ENCODE assay signal across 8 cellular contexts in the genomic region with DNA sequence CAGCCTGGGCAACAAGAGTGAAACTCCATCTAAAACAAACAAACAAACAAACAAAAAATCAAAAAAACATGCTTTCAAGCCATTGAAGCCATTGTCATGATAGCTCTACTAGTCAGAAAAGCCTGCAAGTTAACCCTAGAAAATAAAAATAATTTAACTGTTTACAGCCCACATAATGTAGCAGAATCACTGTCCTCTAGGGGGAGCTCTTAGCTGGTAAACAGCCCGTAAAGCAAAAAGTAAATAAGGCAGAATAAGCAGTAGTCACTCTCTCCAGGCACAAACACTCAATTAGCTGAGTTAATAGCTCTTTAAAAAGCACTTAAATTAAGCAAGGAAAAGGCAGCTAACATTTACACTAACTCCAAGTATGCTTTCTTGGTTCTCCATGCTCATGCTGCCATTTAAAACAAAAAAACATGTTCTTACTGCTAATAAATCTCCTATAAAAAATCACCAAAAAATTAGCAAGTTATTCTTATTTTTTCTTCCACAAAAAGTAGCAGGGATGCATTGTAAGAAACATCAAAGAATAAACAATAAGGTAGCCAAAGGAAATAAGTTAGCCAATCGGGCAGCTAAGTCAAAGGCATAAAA. TPM values are rescaled to one million over a fixed set of nuclear protein-coding genes. Genes with fewer than 3 reads are reported as not detected.
DNase-seq lines count a peak whose midpoint lies in the region; FAIRE-seq and TF ChIP-seq lines count a peak whose summit lies in the region.

No MANE protein-coding gene starts in this region.

- H2BK12ac ChIP-seq in H1 (ENCODE audit: low read depth, low read length) = no peak overlapping the region

- H3K27ac ChIP-seq in H1 (ENCODE audit: low read depth, low read length) = no peak overlapping the region
- no peak overlapping the region for H3K27ac ChIP-seq in testis
- no peak overlapping the region for H3K27ac ChIP-seq in ascending aorta

- no peaks in the 10 kb centered on the region for H3K27me3 ChIP-seq in H1 (replicated peaks in 1 of 4; ENCODE audit: control insufficient read depth in 3 of 4, extremely low read depth in 1 of 4, insufficient read depth in 3 of 4, low read length in 3 of 4)
- H3K27me3 ChIP-seq in testis = no peaks in the 10 kb centered on the region
- H3K27me3 ChIP-seq in ascending aorta = no peaks in the 10 kb centered on the region

- H4K5ac ChIP-seq in H1 (ENCODE audit: insufficient read length, low read depth, low read length) = no peak overlapping the region

- no peaks in the 10 kb centered on the region for H3K79me1 ChIP-seq in H1 (ENCODE audit: low read depth, low read length)

- no peak overlapping the region for H3K14ac ChIP-seq in H1 (ENCODE audit: insufficient read length)

- peaks cover 45 to 48% of the 10 kb centered on the region in 2 experiments for H3K9me3 ChIP-seq in H1 (ENCODE audit: insufficient read depth in 2 of 2, low read depth in 1 of 2, low read length in 1 of 2)
- H3K9me3 ChIP-seq in testis = no peaks in the 10 kb centered on the region
- no peaks in the 10 kb centered on the region for H3K9me3 ChIP-seq in ascending aorta

- no peak overlapping the region for H3K23ac ChIP-seq in H1 (ENCODE audit: insufficient read length)

- H2AFZ ChIP-seq in H1 (ENCODE audit: low read length) = no peak overlapping the region

- TF ChIP-seq CTCF in AG09309 (IDR thresholded peaks at IDR 0.05; ENCODE audit: control insufficient read depth, insufficient read depth, low read depth, low read length, missing control alignments) (peak; percentile 61), GM20000 (IDR thresholded peaks at IDR 0.05; ENCODE audit: extremely low read depth, missing control alignments) (peak; percentile 64), H1 (IDR thresholded peaks at IDR 0.05; ENCODE audit: control extremely low read depth in 1 of 3, insufficient read depth in 1 of 3, low read depth in 1 of 3, low read length in 3 of 3) (peak in 2 of 3 experiments; percentile 43 to 66; a peak in 2 of 4 replicates), testis (IDR thresholded peaks at IDR 0.05) (peak; percentile 11 to 67 (median 36)), ascending aorta (IDR thresholded peaks at IDR 0.05) (peak in 1 of 3 experiments; percentile 27)

- H4K91ac ChIP-seq in H1 (replicated peaks; ENCODE audit: insufficient read length, low read length) = no peak overlapping the region

- H3K4me3 ChIP-seq in AG09309 (ENCODE audit: control insufficient read depth, low read depth, low read length) = no peak overlapping the region
- no peak overlapping the region for H3K4me3 ChIP-seq in H1 (ENCODE audit: extremely low read depth in 1 of 4, insufficient read depth in 2 of 4, low read depth in 3 of 4, low read length in 4 of 4)
- no peak overlapping the region for H3K4me3 ChIP-seq in testis
- H3K4me3 ChIP-seq in ascending aorta = no peak overlapping the region

- no peak overlapping the region for H2BK120ac ChIP-seq in H1 (replicated peaks; ENCODE audit: low read depth, low read length)

- no peak overlapping the region for H3K9ac ChIP-seq in H1 (replicated peaks in 1 of 4; ENCODE audit: extremely low read depth in 1 of 4, low read depth in 3 of 4, low read length in 3 of 4)

- no peak overlapping the region for H3K4me2 ChIP-seq in H1 (ENCODE audit: insufficient read depth in 1 of 2, low read depth in 2 of 2, low read length in 2 of 2)

- WGBS in H1 (ENCODE audit: extremely low coverage in 1 of 2, insufficient coverage in 1 of 2, insufficient read length in 1 of 2, insufficient replicate concordance in 2 of 2, low coverage in 1 of 2, low lambda C conversion rate in 2 of 2, missing lambda C conversion rate in 1 of 2), 2 experiments = 45% methylated on average over 2 of the region's 2 CpGs; no CpG with 5 or more reads in 1 of the 2 experiments
- 51 to 53% methylated on average over 2 of the region's 2 CpGs for WGBS in testis, 2 donors

- no peak overlapping the region for H2BK20ac ChIP-seq in H1 (ENCODE audit: low read length)

- no peaks in the 10 kb centered on the region for H3K23me2 ChIP-seq in H1 (ENCODE audit: low read depth, low read length)

- no peak for TF ChIP-seq EP300 in H1 (IDR thresholded peaks at IDR 0.05; ENCODE audit: borderline replicate concordance in 1 of 2, low read depth in 2 of 2, low read length in 2 of 2)

- no peak overlapping the region for H3K4ac ChIP-seq in H1 (replicated peaks; ENCODE audit: insufficient read length, low read depth, low read length)

- H2AK5ac ChIP-seq in H1 (ENCODE audit: low read depth, low read length) = no peak overlapping the region

- no peaks in the 10 kb centered on the region for H4K20me1 ChIP-seq in H1 (replicated peaks in 1 of 2; ENCODE audit: control insufficient read depth in 1 of 2, insufficient read depth in 2 of 2, low read length in 2 of 2)

- POLR2A ChIA-PET in H1 (lab: Charles Lee; ENCODE audit: partially characterized antibody) = no interaction called here

- H3K79me2 ChIP-seq in H1 (ENCODE audit: control insufficient read depth in 1 of 2, insufficient read depth in 2 of 2, low read length in 2 of 2) = no peaks in the 10 kb centered on the region

- H2BK5ac ChIP-seq in H1 (ENCODE audit: low read depth, low read length) = no peak overlapping the region

- DNase-seq in AG09309 (ENCODE audit: low read depth) (no peak), GM20000 (ENCODE audit: low spot score) (peak; percentile 38), NCI-H82 treated with DMSO at 0.1 percent for 48 hours (lab: John Stamatoyannopoulos, UW; ENCODE audit: unreplicated experiment) (peak; percentile 3), H1 (ENCODE audit: low read depth in 1 of 2, low spot score in 2 of 2) (no peak), testis (no peak), ascending aorta (ENCODE audit: low spot score in 2 of 2) (no peak), islet precursor cell (no peak), GM19240 (ENCODE audit: insufficient read length, low spot score) (no peak)

- TF ChIP-seq POLR2A in H1 (IDR thresholded peaks at IDR 0.05; ENCODE audit: control extremely low read depth in 1 of 2, low read depth in 2 of 2, low read length in 2 of 2) (no peak), testis (IDR thresholded peaks at IDR 0.05) (no peak)

- no peak overlapping the region for H3K18ac ChIP-seq in H1 (ENCODE audit: extremely low read depth, low read length)

- no peak for FAIRE-seq in H1 (lab: Jason Lieb, UNC)

- H2BK15ac ChIP-seq in H1 (ENCODE audit: low read length) = no peak overlapping the region

- H3K4me1 ChIP-seq in H1 (replicated peaks in 1 of 4; ENCODE audit: control insufficient read depth in 3 of 4, insufficient read depth in 4 of 4, low read length in 3 of 4) (no peaks in the 10 kb centered on the region), testis (no peaks in the 10 kb centered on the region), ascending aorta (no peaks in the 10 kb centered on the region)

- H3K36me3 ChIP-seq in H1 (ENCODE audit: control insufficient read depth in 2 of 4, insufficient read depth in 4 of 4, low read length in 3 of 4) (no peaks in the 10 kb centered on the region), testis (ENCODE audit: low read depth, missing control alignments) (no peaks in the 10 kb centered on the region), ascending aorta (no peaks in the 10 kb centered on the region)

- TF ChIP-seq RAD21 in H1 (IDR thresholded peaks at IDR 0.05 in 1 of 2, conservative IDR thresholded peaks at IDR 0.05 in 1 of 2; ENCODE audit: low read depth in 2 of 2, low read length in 2 of 2) = peak; percentile 51 to 57

- intact Hi-C loops in testis (cut with DNase I; ENCODE audit: low total_unique reads) = no loop called here
- intact Hi-C loops in ascending aorta (cut with DNase I) = no loop called here

- no peak overlapping the region for H4K8ac ChIP-seq in H1 (ENCODE audit: extremely low read depth, insufficient read depth, low read length)

- no peak overlapping the region for H3K56ac ChIP-seq in H1 (replicated peaks; ENCODE audit: insufficient read length, low read depth, low read length)

- CTCF ChIA-PET in H1 (lab: Charles Lee; ENCODE audit: partially characterized antibody) = interaction anchor here (0.8 to 4.2 kb wide), 18 partner anchors 10 to 260 kb away, joined by 3 to 21 read pairs (median 4); no protein-coding TSS in a partner anchor

RNA-seq across cellular contexts. Expression of a gene that starts 11.3 kb away (rescaled TPM):
- not detected in 2 replicates for total RNA-seq in H1 (2021; fragmentation: NEBNext Ultra II Directional; extraction: Animal tissue kit (Norgen Biotek cat#: 25700))
- polyA plus RNA-seq in H1 (2011; rRNA removed) (not detected in 2 replicates), testis (ENCODE audit: insufficient read depth, low read depth, low replicate concordance) (12.6 TPM)
- not detected for polyA plus RNA-seq in H1 (2011; cell fraction: cytosol; rRNA removed)
- polyA plus RNA-seq in H1 (2011; cell fraction: nucleus; rRNA removed) = not detected
- not detected in 4 replicates for polyA plus RNA-seq in H1 (2012, experiment 1 of 2)
- polyA plus RNA-seq in H1 (2012, experiment 2 of 2) = not detected
- polyA plus RNA-seq in H1 (2013, experiment 1 of 2) = not detected
- not detected for polyA plus RNA-seq in H1 (2013, experiment 2 of 2)
- polyA minus RNA-seq in H1 (2011; rRNA and poly(A)+ RNA removed) = not detected in 2 replicates
- not detected for polyA minus RNA-seq in H1 (2011; cell fraction: cytosol; rRNA and poly(A)+ RNA removed)
- polyA minus RNA-seq in H1 (2011; cell fraction: nucleus; rRNA and poly(A)+ RNA removed) = not detected
- total RNA-seq in testis (1 to 10 TPM; 1.0 to 3.2 TPM), ascending aorta (0.64 TPM)

RNA-seq across cellular contexts. Expression of a gene that starts 43.8 kb away (rescaled TPM):
- not detected in 2 replicates for total RNA-seq in H1 (2021; fragmentation: NEBNext Ultra II Directional; extraction: Animal tissue kit (Norgen Biotek cat#: 25700))
- polyA plus RNA-seq in H1 (2011; rRNA removed) (not detected in 2 replicates), testis (ENCODE audit: insufficient read depth, low read depth, low replicate concordance) (2.2 TPM)
- polyA plus RNA-seq in H1 (2011; cell fraction: cytosol; rRNA removed) = not detected
- polyA plus RNA-seq in H1 (2011; cell fraction: nucleus; rRNA removed) = not detected
- not detected in 4 replicates for polyA plus RNA-seq in H1 (2012, experiment 1 of 2)
- not detected for polyA plus RNA-seq in H1 (2012, experiment 2 of 2)
- not detected for polyA plus RNA-seq in H1 (2013, experiment 1 of 2)
- polyA plus RNA-seq in H1 (2013, experiment 2 of 2) = not detected
- not detected in 2 replicates for polyA minus RNA-seq in H1 (2011; rRNA and poly(A)+ RNA removed)
- not detected for polyA minus RNA-seq in H1 (2011; cell fraction: cytosol; rRNA and poly(A)+ RNA removed)
- polyA minus RNA-seq in H1 (2011; cell fraction: nucleus; rRNA and poly(A)+ RNA removed) = not detected
- total RNA-seq in testis (under 1 TPM; 0.63 to 0.93 TPM), ascending aorta (2.7 TPM)

RNA-seq across cellular contexts. Expression of a gene that starts 50.1 kb away (rescaled TPM):
- total RNA-seq in H1 (2021; fragmentation: NEBNext Ultra II Directional; extraction: Animal tissue kit (Norgen Biotek cat#: 25700)) = not detected in 2 replicates
- polyA plus RNA-seq in H1 (2011; rRNA removed) (not detected in 2 replicates), testis (ENCODE audit: insufficient read depth, low read depth, low replicate concordance) (0.18 TPM)
- polyA plus RNA-seq in H1 (2011; cell fraction: cytosol; rRNA removed) = not detected
- polyA plus RNA-seq in H1 (2011; cell fraction: nucleus; rRNA removed) = not detected
- polyA plus RNA-seq in H1 (2012, experiment 1 of 2) = not detected in 4 replicates
- polyA plus RNA-seq in H1 (2012, experiment 2 of 2) = not detected
- polyA plus RNA-seq in H1 (2013, experiment 1 of 2) = not detected
- polyA plus RNA-seq in H1 (2013, experiment 2 of 2) = not detected
- polyA minus RNA-seq in H1 (2011; rRNA and poly(A)+ RNA removed) = not detected in 2 replicates
- polyA minus RNA-seq in H1 (2011; cell fraction: cytosol; rRNA and poly(A)+ RNA removed) = not detected
- not detected for polyA minus RNA-seq in H1 (2011; cell fraction: nucleus; rRNA and poly(A)+ RNA removed)
- total RNA-seq in testis (not detected), ascending aorta (not detected)

Comparison
In these comparisons a context has a peak if more than half of its experiments do, and no peak if none do; other contexts are left out.
1. DNase-seq: peak in GM20000 (single experiment) and NCI-H82 treated with DMSO at 0.1 percent for 48 hours (single experiment); none in AG09309 (single experiment), H1 (0 of 2), testis (single experiment), ascending aorta (0 of 2), islet precursor cell (single experiment) and GM19240 (single experiment).